In the genomic region with DNA sequence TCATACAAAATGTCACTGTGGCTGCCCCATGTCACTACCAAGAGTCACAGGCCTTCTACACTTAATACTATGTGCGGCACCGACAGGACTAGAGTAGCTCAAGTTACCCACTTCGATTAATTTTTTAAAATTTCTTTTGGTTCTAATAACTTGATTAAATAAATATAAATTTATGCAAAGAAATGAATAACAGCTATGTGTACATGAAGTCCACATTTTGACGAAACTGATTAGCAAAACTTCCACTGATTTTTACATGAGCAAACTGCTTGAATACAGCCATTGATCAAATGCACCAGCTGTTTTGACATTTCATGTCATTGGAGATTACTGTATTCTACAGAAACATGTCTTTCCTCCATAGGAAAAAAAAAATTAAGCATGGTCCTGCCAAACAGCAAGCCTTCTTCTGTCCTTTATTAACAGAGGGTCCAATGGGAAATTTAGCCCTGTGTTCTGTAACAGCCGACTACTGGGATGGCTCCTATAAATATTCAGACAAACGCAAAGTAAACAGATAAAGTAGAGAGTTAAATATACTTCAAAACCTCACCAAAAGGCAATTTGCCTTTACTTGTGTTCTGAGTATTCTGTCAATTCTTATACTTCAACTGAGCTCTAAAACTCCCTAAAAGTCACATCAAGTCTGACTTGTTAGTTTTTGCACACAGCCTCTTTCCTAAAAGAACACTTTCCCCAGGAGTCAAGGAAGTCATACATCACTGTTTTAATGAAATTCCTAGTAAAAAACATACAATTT, we compare ENCODE assay signal across 1 cellular context.
TF ChIP-seq lines count a peak whose summit lies in the region.

No MANE protein-coding gene starts in this region.

TF ChIP-seq in WTC11, 78 proteins besides CTCF, POLR2A, EP300 and RAD21 (continued from another document):
- TF ChIP-seq, protein P1, sequence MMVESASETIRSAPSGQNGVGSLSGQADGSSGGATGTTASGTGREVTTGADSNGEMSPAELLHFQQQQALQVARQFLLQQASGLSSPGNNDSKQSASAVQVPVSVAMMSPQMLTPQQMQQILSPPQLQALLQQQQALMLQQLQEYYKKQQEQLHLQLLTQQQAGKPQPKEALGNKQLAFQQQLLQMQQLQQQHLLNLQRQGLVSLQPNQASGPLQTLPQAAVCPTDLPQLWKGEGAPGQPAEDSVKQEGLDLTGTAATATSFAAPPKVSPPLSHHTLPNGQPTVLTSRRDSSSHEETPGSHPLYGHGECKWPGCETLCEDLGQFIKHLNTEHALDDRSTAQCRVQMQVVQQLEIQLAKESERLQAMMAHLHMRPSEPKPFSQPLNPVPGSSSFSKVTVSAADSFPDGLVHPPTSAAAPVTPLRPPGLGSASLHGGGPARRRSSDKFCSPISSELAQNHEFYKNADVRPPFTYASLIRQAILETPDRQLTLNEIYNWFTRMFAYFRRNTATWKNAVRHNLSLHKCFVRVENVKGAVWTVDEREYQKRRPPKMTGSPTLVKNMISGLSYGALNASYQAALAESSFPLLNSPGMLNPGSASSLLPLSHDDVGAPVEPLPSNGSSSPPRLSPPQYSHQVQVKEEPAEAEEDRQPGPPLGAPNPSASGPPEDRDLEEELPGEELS (CRISPR knock-in tag; IDR thresholded peaks at IDR 0.05) = no peak
- TF ChIP-seq MXD4 (CRISPR knock-in tag; IDR thresholded peaks at IDR 0.05; ENCODE audit: borderline replicate concordance) (no peak), EMX1 (CRISPR knock-in tag; IDR thresholded peaks at IDR 0.05) (no peak)
TF ChIP-seq in WTC11: peak in this region for 0.
